ENCODE assay signal across 1 cellular context in the genomic region with DNA sequence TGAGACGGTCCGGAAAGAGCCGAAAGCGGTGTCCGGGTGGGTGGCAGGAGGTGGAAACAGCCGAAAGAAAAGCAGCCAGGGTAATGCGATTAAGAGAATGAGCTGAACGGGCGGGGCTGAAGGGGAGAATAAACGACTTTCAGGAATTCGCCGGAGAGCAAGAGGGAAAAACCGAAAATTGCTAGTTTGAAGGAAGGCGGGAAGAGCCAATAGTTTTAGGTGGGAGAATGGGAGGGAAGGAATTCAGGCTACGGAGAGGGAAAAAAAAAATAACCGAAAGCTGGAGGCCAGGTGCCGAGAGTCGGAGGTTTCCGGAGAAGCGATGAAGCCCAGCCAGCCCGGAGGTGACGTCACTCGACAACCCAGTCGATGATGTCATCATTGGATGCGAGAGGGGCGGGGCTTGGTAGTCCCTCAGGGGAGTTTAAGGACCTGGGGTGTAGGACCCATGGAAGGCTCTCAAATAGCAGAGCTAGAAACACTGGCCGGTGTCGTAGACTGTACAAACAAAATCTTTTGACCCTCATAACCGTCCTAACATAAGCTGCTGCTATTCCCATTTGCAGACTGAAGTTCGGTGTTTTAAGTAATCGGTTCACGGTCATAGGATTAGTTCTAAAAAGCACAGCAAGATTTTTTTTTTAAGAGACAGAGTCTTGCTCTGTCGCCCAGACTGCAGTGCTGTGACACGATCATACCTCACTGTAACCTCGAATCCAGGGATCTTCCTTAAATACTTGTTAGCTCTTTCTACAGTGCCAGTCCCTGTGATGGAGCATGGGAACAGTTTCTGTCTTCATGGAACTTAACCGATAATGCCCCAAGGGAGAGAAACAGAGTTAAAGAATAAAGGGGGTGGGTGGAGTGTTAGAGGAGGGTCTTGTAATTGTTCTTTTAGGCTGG.
TF ChIP-seq lines count a peak whose summit lies in the region.

A gene (minus strand): TSS at position 331 of the 903 bp plus-strand sequence. CDS start 1,192 bp downstream, outside the sequence.

TF ChIP-seq in HEK293, 187 proteins besides CTCF, POLR2A, EP300 and RAD21 (continued from another document):
- TF ChIP-seq ZNF610 (tag by site-specific recombination; IDR thresholded peaks at IDR 0.05; ENCODE audit: borderline replicate concordance) (no peak; the same call in 1 of the 2 replicates), ZNF548 (tag by site-specific recombination; IDR thresholded peaks at IDR 0.05) (no peak), ZNF350 (tag by site-specific recombination; IDR thresholded peaks at IDR 0.05) (no peak), ZNF223 (tag by site-specific recombination; IDR thresholded peaks at IDR 0.05) (no peak), ZNF292 (tag by site-specific recombination; IDR thresholded peaks at IDR 0.05; ENCODE audit: borderline replicate concordance, low read depth) (no peak), TCF7L2 (IDR thresholded peaks at IDR 0.05; ENCODE audit: borderline replicate concordance, low read depth, low read length) (no peak), GLI4 (tag by site-specific recombination; IDR thresholded peaks at IDR 0.05) (peak; percentile 96), ZNF791 (tag by site-specific recombination; IDR thresholded peaks at IDR 0.05) (peak; percentile 9; the same call in 1 of the 2 replicates), ZNF510 (tag by site-specific recombination; IDR thresholded peaks at IDR 0.05; ENCODE audit: insufficient replicate concordance) (no peak), ZNF341 (tag by site-specific recombination; IDR thresholded peaks at IDR 0.05; ENCODE audit: low read depth) (peak; percentile 99), ZNF146 (tag by site-specific recombination; IDR thresholded peaks at IDR 0.05) (no peak), ZNF391 (tag by site-specific recombination; IDR thresholded peaks at IDR 0.05; ENCODE audit: borderline replicate concordance, low read depth) (peak; percentile 95), WT1 (tag by site-specific recombination; IDR thresholded peaks at IDR 0.05) (peak; percentile 43; the same call in 1 of the 2 replicates)
- TF ChIP-seq, protein P1, sequence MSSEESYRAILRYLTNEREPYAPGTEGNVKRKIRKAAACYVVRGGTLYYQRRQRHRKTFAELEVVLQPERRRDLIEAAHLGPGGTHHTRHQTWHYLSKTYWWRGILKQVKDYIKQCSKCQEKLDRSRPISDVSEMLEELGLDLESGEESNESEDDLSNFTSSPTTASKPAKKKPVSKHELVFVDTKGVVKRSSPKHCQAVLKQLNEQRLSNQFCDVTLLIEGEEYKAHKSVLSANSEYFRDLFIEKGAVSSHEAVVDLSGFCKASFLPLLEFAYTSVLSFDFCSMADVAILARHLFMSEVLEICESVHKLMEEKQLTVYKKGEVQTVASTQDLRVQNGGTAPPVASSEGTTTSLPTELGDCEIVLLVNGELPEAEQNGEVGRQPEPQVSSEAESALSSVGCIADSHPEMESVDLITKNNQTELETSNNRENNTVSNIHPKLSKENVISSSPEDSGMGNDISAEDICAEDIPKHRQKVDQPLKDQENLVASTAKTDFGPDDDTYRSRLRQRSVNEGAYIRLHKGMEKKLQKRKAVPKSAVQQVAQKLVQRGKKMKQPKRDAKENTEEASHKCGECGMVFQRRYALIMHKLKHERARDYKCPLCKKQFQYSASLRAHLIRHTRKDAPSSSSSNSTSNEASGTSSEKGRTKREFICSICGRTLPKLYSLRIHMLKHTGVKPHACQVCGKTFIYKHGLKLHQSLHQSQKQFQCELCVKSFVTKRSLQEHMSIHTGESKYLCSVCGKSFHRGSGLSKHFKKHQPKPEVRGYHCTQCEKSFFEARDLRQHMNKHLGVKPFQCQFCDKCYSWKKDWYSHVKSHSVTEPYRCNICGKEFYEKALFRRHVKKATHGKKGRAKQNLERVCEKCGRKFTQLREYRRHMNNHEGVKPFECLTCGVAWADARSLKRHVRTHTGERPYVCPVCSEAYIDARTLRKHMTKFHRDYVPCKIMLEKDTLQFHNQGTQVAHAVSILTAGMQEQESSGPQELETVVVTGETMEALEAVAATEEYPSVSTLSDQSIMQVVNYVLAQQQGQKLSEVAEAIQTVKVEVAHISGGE (tag by site-specific recombination; conservative IDR thresholded peaks at IDR 0.05; ENCODE audit: low read depth) = peak; percentile 79
- TF ChIP-seq, protein P2, sequence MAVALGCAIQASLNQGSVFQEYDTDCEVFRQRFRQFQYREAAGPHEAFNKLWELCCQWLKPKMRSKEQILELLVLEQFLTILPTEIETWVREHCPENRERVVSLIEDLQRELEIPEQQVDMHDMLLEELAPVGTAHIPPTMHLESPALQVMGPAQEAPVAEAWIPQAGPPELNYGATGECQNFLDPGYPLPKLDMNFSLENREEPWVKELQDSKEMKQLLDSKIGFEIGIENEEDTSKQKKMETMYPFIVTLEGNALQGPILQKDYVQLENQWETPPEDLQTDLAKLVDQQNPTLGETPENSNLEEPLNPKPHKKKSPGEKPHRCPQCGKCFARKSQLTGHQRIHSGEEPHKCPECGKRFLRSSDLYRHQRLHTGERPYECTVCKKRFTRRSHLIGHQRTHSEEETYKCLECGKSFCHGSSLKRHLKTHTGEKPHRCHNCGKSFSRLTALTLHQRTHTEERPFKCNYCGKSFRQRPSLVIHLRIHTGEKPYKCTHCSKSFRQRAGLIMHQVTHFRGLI (tag by site-specific recombination; IDR thresholded peaks at IDR 0.05) = peak; percentile 92
- TF ChIP-seq, protein P3, sequence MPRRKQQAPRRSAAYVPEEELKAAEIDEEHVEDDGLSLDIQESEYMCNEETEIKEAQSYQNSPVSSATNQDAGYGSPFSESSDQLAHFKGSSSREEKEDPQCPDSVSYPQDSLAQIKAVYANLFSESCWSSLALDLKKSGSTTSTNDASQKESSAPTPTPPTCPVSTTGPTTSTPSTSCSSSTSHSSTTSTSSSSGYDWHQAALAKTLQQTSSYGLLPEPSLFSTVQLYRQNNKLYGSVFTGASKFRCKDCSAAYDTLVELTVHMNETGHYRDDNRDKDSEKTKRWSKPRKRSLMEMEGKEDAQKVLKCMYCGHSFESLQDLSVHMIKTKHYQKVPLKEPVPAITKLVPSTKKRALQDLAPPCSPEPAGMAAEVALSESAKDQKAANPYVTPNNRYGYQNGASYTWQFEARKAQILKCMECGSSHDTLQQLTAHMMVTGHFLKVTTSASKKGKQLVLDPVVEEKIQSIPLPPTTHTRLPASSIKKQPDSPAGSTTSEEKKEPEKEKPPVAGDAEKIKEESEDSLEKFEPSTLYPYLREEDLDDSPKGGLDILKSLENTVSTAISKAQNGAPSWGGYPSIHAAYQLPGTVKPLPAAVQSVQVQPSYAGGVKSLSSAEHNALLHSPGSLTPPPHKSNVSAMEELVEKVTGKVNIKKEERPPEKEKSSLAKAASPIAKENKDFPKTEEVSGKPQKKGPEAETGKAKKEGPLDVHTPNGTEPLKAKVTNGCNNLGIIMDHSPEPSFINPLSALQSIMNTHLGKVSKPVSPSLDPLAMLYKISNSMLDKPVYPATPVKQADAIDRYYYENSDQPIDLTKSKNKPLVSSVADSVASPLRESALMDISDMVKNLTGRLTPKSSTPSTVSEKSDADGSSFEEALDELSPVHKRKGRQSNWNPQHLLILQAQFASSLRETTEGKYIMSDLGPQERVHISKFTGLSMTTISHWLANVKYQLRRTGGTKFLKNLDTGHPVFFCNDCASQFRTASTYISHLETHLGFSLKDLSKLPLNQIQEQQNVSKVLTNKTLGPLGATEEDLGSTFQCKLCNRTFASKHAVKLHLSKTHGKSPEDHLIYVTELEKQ (tag by site-specific recombination; IDR thresholded peaks at IDR 0.05; ENCODE audit: borderline replicate concordance) = peak; percentile 81; the same call in 1 of the 2 replicates
- TF ChIP-seq, protein P4, sequence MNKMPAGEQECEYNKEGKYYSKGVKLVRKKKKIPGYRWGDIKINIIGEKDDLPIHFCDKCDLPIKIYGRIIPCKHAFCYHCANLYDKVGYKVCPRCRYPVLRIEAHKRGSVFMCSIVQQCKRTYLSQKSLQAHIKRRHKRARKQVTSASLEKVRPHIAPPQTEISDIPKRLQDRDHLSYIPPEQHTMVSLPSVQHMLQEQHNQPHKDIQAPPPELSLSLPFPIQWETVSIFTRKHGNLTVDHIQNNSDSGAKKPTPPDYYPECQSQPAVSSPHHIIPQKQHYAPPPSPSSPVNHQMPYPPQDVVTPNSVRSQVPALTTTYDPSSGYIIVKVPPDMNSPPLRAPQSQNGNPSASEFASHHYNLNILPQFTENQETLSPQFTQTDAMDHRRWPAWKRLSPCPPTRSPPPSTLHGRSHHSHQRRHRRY (tag by site-specific recombination; IDR thresholded peaks at IDR 0.05) = no peak
- TF ChIP-seq, protein P5, sequence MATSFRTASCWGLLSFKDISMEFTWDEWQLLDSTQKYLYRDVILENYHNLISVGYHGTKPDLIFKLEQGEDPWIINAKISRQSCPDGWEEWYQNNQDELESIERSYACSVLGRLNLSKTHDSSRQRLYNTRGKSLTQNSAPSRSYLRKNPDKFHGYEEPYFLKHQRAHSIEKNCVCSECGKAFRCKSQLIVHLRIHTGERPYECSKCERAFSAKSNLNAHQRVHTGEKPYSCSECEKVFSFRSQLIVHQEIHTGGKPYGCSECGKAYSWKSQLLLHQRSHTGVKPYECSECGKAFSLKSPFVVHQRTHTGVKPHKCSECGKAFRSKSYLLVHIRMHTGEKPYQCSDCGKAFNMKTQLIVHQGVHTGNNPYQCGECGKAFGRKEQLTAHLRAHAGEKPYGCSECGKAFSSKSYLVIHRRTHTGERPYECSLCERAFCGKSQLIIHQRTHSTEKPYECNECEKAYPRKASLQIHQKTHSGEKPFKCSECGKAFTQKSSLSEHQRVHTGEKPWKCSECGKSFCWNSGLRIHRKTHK (tag by site-specific recombination; IDR thresholded peaks at IDR 0.05) = no peak
